In genomic region chr20:8156603-8157079, GRCh38 we compare ENCODE assay signal across 1 cellular context.
TF ChIP-seq lines count a peak whose summit lies in the region.

No MANE protein-coding gene starts in this region.

TF ChIP-seq in HepG2, 621 proteins besides CTCF, POLR2A, EP300 and RAD21 (continued from another document and continues in another):
- TF ChIP-seq HMGXB3 (CRISPR knock-in tag; IDR thresholded peaks at IDR 0.05; ENCODE audit: borderline replicate concordance) (0 out of 2 replicates have a peak, but pooled peaks have one; percentile 42), SIX1 (CRISPR knock-in tag; IDR thresholded peaks at IDR 0.05; ENCODE audit: borderline replicate concordance) (peak; percentile 36; the same call in 1 of the 2 replicates), DRAP1 (CRISPR knock-in tag; IDR thresholded peaks at IDR 0.05) (0 out of 2 replicates have a peak, but pooled peaks have one; percentile 29), ZBTB37 (CRISPR knock-in tag; IDR thresholded peaks at IDR 0.05) (no peak), MEIS2 (CRISPR knock-in tag; IDR thresholded peaks at IDR 0.05) (peak; percentile 50; the same call in 1 of the 2 replicates), KDM1A (CRISPR knock-in tag; IDR thresholded peaks at IDR 0.05) (peak; percentile 90; the same call in 1 of the 2 replicates), GABPA (IDR thresholded peaks at IDR 0.05; ENCODE audit: low read depth, low read length) (no peak), GABPA (CRISPR knock-in tag; IDR thresholded peaks at IDR 0.05; ENCODE audit: low read depth) (0 out of 2 replicates have a peak, but pooled peaks have one; percentile 14), ZNF614 (CRISPR knock-in tag; IDR thresholded peaks at IDR 0.05; ENCODE audit: borderline replicate concordance) (peak; percentile 48; the same call in 1 of the 2 replicates), SMARCE1 (IDR thresholded peaks at IDR 0.05; ENCODE audit: borderline replicate concordance) (no peak), FOXK1 (CRISPR knock-in tag; IDR thresholded peaks at IDR 0.05; ENCODE audit: borderline replicate concordance, low read depth) (peak; percentile 88), FOXP4 (CRISPR knock-in tag; IDR thresholded peaks at IDR 0.05) (peak; percentile 91), MAX (IDR thresholded peaks at IDR 0.05) (no peak), NKX3-1 (CRISPR knock-in tag; IDR thresholded peaks at IDR 0.05) (peak; percentile 24; the same call in 1 of the 2 replicates), SOX5 (CRISPR knock-in tag; IDR thresholded peaks at IDR 0.05; ENCODE audit: borderline replicate concordance) (peak; percentile 98), THRA (CRISPR knock-in tag; IDR thresholded peaks at IDR 0.05; ENCODE audit: borderline replicate concordance) (no peak; the same call in 1 of the 2 replicates), ZNF800 (CRISPR knock-in tag; IDR thresholded peaks at IDR 0.05) (peak; percentile 41; the same call in 1 of the 2 replicates), GATA4 (IDR thresholded peaks at IDR 0.05; ENCODE audit: borderline replicate concordance, low read depth) (peak; percentile 88; the same call in 1 of the 2 replicates), PCBP2 (optimal IDR thresholded peaks at IDR 0.05; ENCODE audit: low read depth, low read length, poor library complexity, severe bottlenecking) (no peak), ISL2 (CRISPR knock-in tag; IDR thresholded peaks at IDR 0.05) (peak; percentile 90), ZNF281 (CRISPR knock-in tag; IDR thresholded peaks at IDR 0.05; ENCODE audit: borderline replicate concordance) (no peak), ZSCAN9 (CRISPR knock-in tag; IDR thresholded peaks at IDR 0.05; ENCODE audit: borderline replicate concordance) (0 out of 2 replicates have a peak, but pooled peaks have one; percentile 40), ZNF574 (CRISPR knock-in tag; IDR thresholded peaks at IDR 0.05) (no peak), SMAD1 (CRISPR knock-in tag; IDR thresholded peaks at IDR 0.05; ENCODE audit: borderline replicate concordance, low read depth) (no peak), TARDBP (CRISPR knock-in tag; IDR thresholded peaks at IDR 0.05) (peak; percentile 34; the same call in 1 of the 2 replicates), SMAD3 (CRISPR knock-in tag; IDR thresholded peaks at IDR 0.05) (0 out of 2 replicates have a peak, but pooled peaks have one; percentile 61), CHD2 (IDR thresholded peaks at IDR 0.05; ENCODE audit: low read depth, low read length) (no peak), CBX5 (CRISPR knock-in tag; IDR thresholded peaks at IDR 0.05; ENCODE audit: borderline replicate concordance) (no peak), PHB2 (IDR thresholded peaks at IDR 0.05; ENCODE audit: partially characterized antibody) (no peak), HMG20B (CRISPR knock-in tag; conservative IDR thresholded peaks at IDR 0.05) (peak; percentile 97), PHF21A (CRISPR knock-in tag; IDR thresholded peaks at IDR 0.05) (peak; percentile 53; the same call in 1 of the 2 replicates), ZNF816 (CRISPR knock-in tag; IDR thresholded peaks at IDR 0.05; ENCODE audit: borderline replicate concordance) (no peak), ZFP36 (IDR thresholded peaks at IDR 0.05; ENCODE audit: borderline replicate concordance, low read depth, low read length, partially characterized antibody) (peak; percentile 53), ZNF580 (CRISPR knock-in tag; IDR thresholded peaks at IDR 0.05; ENCODE audit: borderline replicate concordance, low read depth) (no peak)
